ENCODE assay signal across 33 cellular contexts in the genomic region with DNA sequence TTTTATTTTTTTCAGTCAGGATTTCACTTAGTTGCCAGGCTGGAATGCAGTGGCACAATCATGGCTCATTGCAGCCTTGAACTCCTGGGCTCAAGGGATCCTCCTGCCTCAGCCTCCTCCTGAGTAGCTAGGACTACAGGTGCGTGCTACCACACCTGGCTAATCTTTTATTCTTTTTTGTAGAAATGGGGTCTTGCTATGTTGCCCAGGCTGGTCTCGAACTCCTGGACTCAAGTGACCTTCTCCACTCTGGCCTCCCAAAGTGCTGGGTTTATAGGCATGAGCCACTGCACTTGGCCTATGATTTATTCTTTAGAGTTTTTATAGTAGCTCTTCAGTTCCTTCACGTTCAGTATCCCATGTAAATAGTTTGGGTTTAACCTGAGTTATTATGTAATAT. TPM values are rescaled to one million over a fixed set of nuclear protein-coding genes. Genes with fewer than 3 reads are reported as not detected.
"Had no signal": no experiment of that assay in that cellular context is flagged by ENCODE, and none has a peak within 500 bp of the region (broad histone marks: within the 10 kb centered on the region; RNA-seq: fewer than 3 reads in every experiment).

No MANE protein-coding gene starts in this region.

- H3K27ac ChIP-seq: brain microvascular endothelial cell, coronary artery, esophagus muscularis mucosa, foreskin keratinocyte, gastrocnemius medialis had no signal

- H3K36me3 ChIP-seq: gastrocnemius medialis had no signal

- H3K27ac Mint-ChIP-seq: activated CD4-positive, alpha-beta memory T cell treated with anti-CD3 and anti-CD28 coated beads, Interleukin-2, amount 10 ng/mL, durations not matched to agents 7 days and 5 days; activated CD4-positive, alpha-beta T cell treated with anti-CD3 and anti-CD28 coated beads, Interleukin-2, amount 10 ng/mL, durations not matched to agents 7 days and 5 days; activated naive CD4-positive, alpha-beta T cell treated with anti-CD3 and anti-CD28 coated beads, Interleukin-2, amount 10 ng/mL, durations not matched to agents 7 days and 5 days; activated naive CD4-positive, alpha-beta T cell treated with anti-CD3 and anti-CD28 coated beads, Interleukin-2, amount 50 U/mL, for 72 hours; activated T-cell treated with anti-CD3 and anti-CD28 coated beads, Interleukin-2, amount 50 U/mL, for 24 hours; activated T-cell treated with anti-CD3 and anti-CD28 coated beads, Interleukin-2, amount 50 U/mL, for 72 hours had no signal

- FAIRE-seq: astrocyte, bronchial epithelial cell had no signal

- H3K9me3 ChIP-seq: esophagus muscularis mucosa, gastrocnemius medialis, heart left ventricle had no signal

- H3K27me3 ChIP-seq: brain microvascular endothelial cell, esophagus muscularis mucosa, foreskin keratinocyte, gastrocnemius medialis, heart left ventricle had no signal

- H3K9me3 Mint-ChIP-seq: activated CD4-positive, alpha-beta memory T cell treated with anti-CD3 and anti-CD28 coated beads, Interleukin-2, amount 10 ng/mL, durations not matched to agents 7 days and 5 days; activated CD4-positive, alpha-beta T cell treated with anti-CD3 and anti-CD28 coated beads, Interleukin-2, amount 10 ng/mL, durations not matched to agents 7 days and 5 days; activated naive CD4-positive, alpha-beta T cell treated with anti-CD3 and anti-CD28 coated beads, Interleukin-2, amount 10 ng/mL, durations not matched to agents 7 days and 5 days; activated naive CD4-positive, alpha-beta T cell treated with anti-CD3 and anti-CD28 coated beads, Interleukin-2, amount 50 U/mL, for 72 hours; activated T-cell treated with anti-CD3 and anti-CD28 coated beads, Interleukin-2, amount 50 U/mL, for 24 hours; activated T-cell treated with anti-CD3 and anti-CD28 coated beads, Interleukin-2, amount 50 U/mL, for 72 hours; central memory CD8-positive, alpha-beta T cell; effector memory CD8-positive, alpha-beta T cell had no signal

- H3K27me3 Mint-ChIP-seq: activated CD4-positive, alpha-beta memory T cell treated with anti-CD3 and anti-CD28 coated beads, Interleukin-2, amount 10 ng/mL, durations not matched to agents 7 days and 5 days; activated CD4-positive, alpha-beta T cell treated with anti-CD3 and anti-CD28 coated beads, Interleukin-2, amount 10 ng/mL, durations not matched to agents 7 days and 5 days; activated naive CD4-positive, alpha-beta T cell treated with anti-CD3 and anti-CD28 coated beads, Interleukin-2, amount 10 ng/mL, durations not matched to agents 7 days and 5 days; activated T-cell treated with anti-CD3 and anti-CD28 coated beads, Interleukin-2, amount 50 U/mL, for 24 hours; central memory CD8-positive, alpha-beta T cell; effector memory CD8-positive, alpha-beta T cell had no signal

- H3K4me3 ChIP-seq: coronary artery, esophagus muscularis mucosa, gastrocnemius medialis, heart left ventricle had no signal

- ATAC-seq: activated naive CD4-positive, alpha-beta T cell treated with anti-CD3 and anti-CD28 coated beads, Interleukin-2, amount 50 U/mL, for 72 hours; activated T-cell treated with anti-CD3 and anti-CD28 coated beads, Interleukin-2, amount 50 U/mL, for 72 hours; effector memory CD8-positive, alpha-beta T cell; foreskin keratinocyte; gastrocnemius medialis; heart left ventricle had no signal

- DNase-seq: activated CD4-positive, alpha-beta memory T cell treated with anti-CD3 and anti-CD28 coated beads, Interleukin-2, amount 10 ng/mL, durations not matched to agents 7 days and 5 days; activated CD4-positive, alpha-beta T cell treated with anti-CD3 and anti-CD28 coated beads for 1 hour; activated CD4-positive, alpha-beta T cell treated with anti-CD3 and anti-CD28 coated beads for 4 hours; activated CD4-positive, alpha-beta T cell treated with anti-CD3 and anti-CD28 coated beads, Interleukin-2, amount 10 ng/mL, durations not matched to agents 7 days and 5 days; activated CD4-positive, alpha-beta T cell treated with anti-CD3 and anti-CD28 coated beads, Interleukin-2, amount 50 U/mL, for 4 hours; activated CD8-positive, alpha-beta memory T cell treated with anti-CD3 and anti-CD28 coated beads, Interleukin-2, amount 50 U/mL, for 48 hours; activated gamma-delta T cell; activated naive CD4-positive, alpha-beta T cell; activated naive CD4-positive, alpha-beta T cell treated with anti-CD3 and anti-CD28 coated beads, Interleukin-2, amount 10 ng/mL, durations not matched to agents 7 days and 5 days; activated T-cell treated with anti-CD3 and anti-CD28 coated beads for 4 hours; activated T-cell treated with anti-CD3 and anti-CD28 coated beads, Interleukin-2, amount 50 U/mL, for 24 hours; activated T-cell treated with anti-CD3 and anti-CD28 coated beads, Interleukin-2, amount 50 U/mL, for 72 hours; amniotic stem cell; anterior cingulate cortex; brain microvascular endothelial cell; dermis blood vessel endothelial cell; effector CD4-positive, alpha-beta T cell; effector memory CD8-positive, alpha-beta T cell; erythroblast; foreskin keratinocyte; gastrocnemius medialis; glutamatergic neuron; heart left ventricle; T-helper 2 cell had no signal

- H3K4me3 Mint-ChIP-seq: activated CD4-positive, alpha-beta memory T cell treated with anti-CD3 and anti-CD28 coated beads, Interleukin-2, amount 10 ng/mL, durations not matched to agents 7 days and 5 days; activated CD4-positive, alpha-beta T cell treated with anti-CD3 and anti-CD28 coated beads, Interleukin-2, amount 10 ng/mL, durations not matched to agents 7 days and 5 days; activated naive CD4-positive, alpha-beta T cell treated with anti-CD3 and anti-CD28 coated beads, Interleukin-2, amount 10 ng/mL, durations not matched to agents 7 days and 5 days; activated T-cell treated with anti-CD3 and anti-CD28 coated beads, Interleukin-2, amount 50 U/mL, for 24 hours; activated T-cell treated with anti-CD3 and anti-CD28 coated beads, Interleukin-2, amount 50 U/mL, for 72 hours; central memory CD8-positive, alpha-beta T cell; effector memory CD8-positive, alpha-beta T cell had no signal

RNA-seq across cellular contexts. Expression of a gene that starts 39.6 kb away (rescaled TPM):
- total RNA-seq: activated CD4-positive, alpha-beta memory T cell treated with anti-CD3 and anti-CD28 coated beads, Interleukin-2, amount 10 ng/mL, durations not matched to agents 7 days and 5 days; activated CD4-positive, alpha-beta T cell treated with anti-CD3 and anti-CD28 coated beads, Interleukin-2, amount 10 ng/mL, durations not matched to agents 7 days and 5 days; activated naive CD4-positive, alpha-beta T cell treated with anti-CD3 and anti-CD28 coated beads, Interleukin-2, amount 50 U/mL, for 72 hours; activated T-cell treated with anti-CD3 and anti-CD28 coated beads, Interleukin-2, amount 50 U/mL, for 72 hours; astrocyte; bronchial epithelial cell; cardiac septum; cerebellum; dermis blood vessel endothelial cell; esophagus muscularis mucosa; foreskin keratinocyte; gastrocnemius medialis; heart left ventricle had no signal
- polyA plus RNA-seq: adipose tissue, foreskin keratinocyte, heart left ventricle had no signal
